Comparison of ENCODE assay signal across 10 cellular contexts in genomic region chr5:170306381-170306790, GRCh38. TPM values are rescaled to one million over a fixed set of nuclear protein-coding genes. Genes with fewer than 3 reads are reported as not detected.
A peak's percentile ranks its signal among the peaks of the same experiment; 100 is the strongest.
DNase-seq lines count a peak whose midpoint lies in the region; ATAC-seq and TF ChIP-seq lines count a peak whose summit lies in the region.
"Had no signal": no experiment of that assay in that cellular context is flagged by ENCODE, and none has a peak within 500 bp of the region (broad histone marks: within the 10 kb centered on the region; RNA-seq: fewer than 3 reads in every experiment).

No MANE protein-coding gene starts in this region.

- DNase-seq in NCI-H526 (lab: John Stamatoyannopoulos, UW) (peak; percentile 15 to 61), NCI-H526 treated with DMSO at 0.1 percent for 48 hours (lab: John Stamatoyannopoulos, UW) (no peak), psoas muscle (peak; percentile 70 to 76), NCI-H187 (lab: John Stamatoyannopoulos, UW) (no peak), SIG-M5 treated with dmso at 0.1 percent for 504 hours (lab: John Stamatoyannopoulos, UW; ENCODE audit: unreplicated experiment) (no peak)
- no peak for DNase-seq in activated T-helper 1 cell treated with anti-CD3 and anti-CD28 coated beads, Interleukin-12 subunit alpha, Interleukin-12 subunit beta, Interleukin-2, Interleukin-4 antibody, amounts not matched to agents 30 ng/mL and 10 ng/mL and 1 ng/mL, durations not matched to agents 14 hours and 24 hours and 36 hours (ENCODE audit: low spot score)
- DNase-seq: naive B cell had no signal

- peaks cover 4% of the 10 kb centered on the region for H3K36me3 Mint-ChIP-seq in activated T-helper 1 cell treated with anti-CD3 and anti-CD28 coated beads, Interleukin-12 subunit alpha, Interleukin-12 subunit beta, Interleukin-2, Interleukin-4 antibody, amounts not matched to agents 30 ng/mL and 10 ng/mL and 1 ng/mL, durations not matched to agents 14 hours and 24 hours and 36 hours (ENCODE audit: low read depth)
- H3K36me3 Mint-ChIP-seq: naive B cell had no signal

- intact Hi-C loops in activated T-helper 1 cell treated with anti-CD3 and anti-CD28 coated beads, Interleukin-12 subunit alpha, Interleukin-12 subunit beta, Interleukin-2, Interleukin-4 antibody, amounts not matched to agents 30 ng/mL and 10 ng/mL and 1 ng/mL, durations not matched to agents 14 hours and 24 hours and 36 hours (cut with micrococcal nuclease) = no loop called here
- intact Hi-C loops in psoas muscle (cut with DNase I) = no loop called here

- no peaks in the 10 kb centered on the region for H3K9me3 Mint-ChIP-seq in activated T-helper 1 cell treated with anti-CD3 and anti-CD28 coated beads, Interleukin-12 subunit alpha, Interleukin-12 subunit beta, Interleukin-2, Interleukin-4 antibody, amounts not matched to agents 30 ng/mL and 10 ng/mL and 1 ng/mL, durations not matched to agents 14 hours and 24 hours and 36 hours
- H3K9me3 Mint-ChIP-seq: naive B cell had no signal

- H3K4me1 Mint-ChIP-seq in activated T-helper 1 cell treated with anti-CD3 and anti-CD28 coated beads, Interleukin-12 subunit alpha, Interleukin-12 subunit beta, Interleukin-2, Interleukin-4 antibody, amounts not matched to agents 30 ng/mL and 10 ng/mL and 1 ng/mL, durations not matched to agents 14 hours and 24 hours and 36 hours (ENCODE audit: low read depth) = peaks cover 65% of the 10 kb centered on the region

- no peak overlapping the region for H3K27ac ChIP-seq in psoas muscle

- H3K4me3 Mint-ChIP-seq in activated T-helper 1 cell treated with anti-CD3 and anti-CD28 coated beads, Interleukin-12 subunit alpha, Interleukin-12 subunit beta, Interleukin-2, Interleukin-4 antibody, amounts not matched to agents 30 ng/mL and 10 ng/mL and 1 ng/mL, durations not matched to agents 14 hours and 24 hours and 36 hours = peak overlapping the region; percentile 29
- H3K4me3 Mint-ChIP-seq: naive B cell had no signal

- peak overlapping the region; percentile 8 for H3K27ac Mint-ChIP-seq in activated T-helper 1 cell treated with anti-CD3 and anti-CD28 coated beads, Interleukin-12 subunit alpha, Interleukin-12 subunit beta, Interleukin-2, Interleukin-4 antibody, amounts not matched to agents 30 ng/mL and 10 ng/mL and 1 ng/mL, durations not matched to agents 14 hours and 24 hours and 36 hours

- 31 to 40% (median 31%) methylated on average over 4 of the region's 4 CpGs for WGBS in psoas muscle, 3 donors

- H3K4me3 ChIP-seq in psoas muscle = no peak overlapping the region

- TF ChIP-seq CTCF in psoas muscle (IDR thresholded peaks at IDR 0.05) = no peak

- H3K9me3 ChIP-seq in psoas muscle = no peaks in the 10 kb centered on the region

- ATAC-seq in HG03060 (IDR thresholded peaks at IDR 0.05; ENCODE audit: low read depth, unreplicated experiment) (peak; percentile 79), psoas muscle (peak; percentile 11 to 66 (median 50)), esophagus mucosa (no peak)

- peaks cover 0 to 2% (median 0%) of the 10 kb centered on the region in 3 donors for H3K27me3 ChIP-seq in psoas muscle (ENCODE audit: insufficient read depth in 3 of 3, low read length in 2 of 3)

- no peaks in the 10 kb centered on the region for H3K27me3 Mint-ChIP-seq in activated T-helper 1 cell treated with anti-CD3 and anti-CD28 coated beads, Interleukin-12 subunit alpha, Interleukin-12 subunit beta, Interleukin-2, Interleukin-4 antibody, amounts not matched to agents 30 ng/mL and 10 ng/mL and 1 ng/mL, durations not matched to agents 14 hours and 24 hours and 36 hours (ENCODE audit: insufficient read depth)

- H3K36me3 ChIP-seq in psoas muscle (ENCODE audit: insufficient read depth in 1 of 2, low read depth in 1 of 2) = no peaks in the 10 kb centered on the region

- no peaks in the 10 kb centered on the region for H3K4me1 ChIP-seq in psoas muscle

RNA-seq across cellular contexts. Expression of gene LCP2, which starts 8.8 kb away (rescaled TPM):
- total RNA-seq in activated T-helper 1 cell treated with anti-CD3 and anti-CD28 coated beads, Interleukin-12 subunit alpha, Interleukin-12 subunit beta, Interleukin-2, Interleukin-4 antibody, amounts not matched to agents 30 ng/mL and 10 ng/mL and 1 ng/mL, durations not matched to agents 14 hours and 24 hours and 36 hours = 350 and 351 TPM in 2 replicates
- total RNA-seq in psoas muscle (1 to 10 TPM; 4.2 to 6.0 (median 4.8) TPM), esophagus mucosa (3.0 TPM)
- 1 to 10 TPM in 2 of 3 donors, under 1 TPM in 1; 0.76 to 1.8 (median 1.2) TPM for polyA plus RNA-seq in psoas muscle
- polyA plus RNA-seq: BJ had no signal

Comparison
In these comparisons a context has a peak if more than half of its experiments do, and no peak if none do; other contexts are left out.
1. DNase-seq: peak in NCI-H526 (2 of 2) and psoas muscle (2 of 2); none in NCI-H526 treated with DMSO at 0.1 percent for 48 hours (single experiment), activated T-helper 1 cell treated with anti-CD3 and anti-CD28 coated beads, Interleukin-12 subunit alpha, Interleukin-12 subunit beta, Interleukin-2, Interleukin-4 antibody, amounts not matched to agents 30 ng/mL and 10 ng/mL and 1 ng/mL, durations not matched to agents 14 hours and 24 hours and 36 hours (single experiment), NCI-H187 (0 of 2) and SIG-M5 treated with dmso at 0.1 percent for 504 hours (single experiment).
2. RNA of gene LCP2, which starts 8.8 kb away (total RNA-seq): 350 to 351 TPM in activated T-helper 1 cell treated with anti-CD3 and anti-CD28 coated beads, Interleukin-12 subunit alpha, Interleukin-12 subunit beta, Interleukin-2, Interleukin-4 antibody, amounts not matched to agents 30 ng/mL and 10 ng/mL and 1 ng/mL, durations not matched to agents 14 hours and 24 hours and 36 hours; 4.2 to 6.0 TPM in psoas muscle and 3.0 TPM in esophagus mucosa (single experiment); every median in the first group is over 10 times any median in the second.